Comparison of ENCODE assay signal across 1 cellular context in genomic region chr15:101357885-101358284, GRCh38.
TF ChIP-seq lines count a peak whose summit lies in the region.

No MANE protein-coding gene starts in this region.

TF ChIP-seq in IMR-90, 13 proteins besides CTCF, POLR2A, EP300 and RAD21 (continued from another document):
- TF ChIP-seq MAZ (IDR thresholded peaks at IDR 0.05; ENCODE audit: borderline replicate concordance, low read depth, low read length) = no peak
